ENCODE assay signal across 37 cellular contexts in genomic region chrX:68627986-68628385, GRCh38.
"Had no signal": no experiment of that assay in that cellular context is flagged by ENCODE, and none has a peak within 500 bp of the region (broad histone marks: within the 10 kb centered on the region; RNA-seq: fewer than 3 reads in every experiment).

No MANE protein-coding gene starts in this region.

- FAIRE-seq: TTC549 had no signal

- H3K27me3 Mint-ChIP-seq: activated CD4-positive, alpha-beta memory T cell treated with anti-CD3 and anti-CD28 coated beads, Interleukin-2, amount 10 ng/mL, durations not matched to agents 7 days and 5 days; activated CD4-positive, alpha-beta T cell treated with anti-CD3 and anti-CD28 coated beads for 36 hours; activated CD4-positive, alpha-beta T cell treated with anti-CD3 and anti-CD28 coated beads, Interleukin-2, amount 10 ng/mL, durations not matched to agents 7 days and 5 days; activated CD8-positive, alpha-beta memory T cell treated with anti-CD3 and anti-CD28 coated beads, Interleukin-2, amount 10 ng/mL, durations not matched to agents 7 days and 5 days; activated naive CD4-positive, alpha-beta T cell treated with anti-CD3 and anti-CD28 coated beads, Interleukin-2, amount 10 ng/mL, durations not matched to agents 7 days and 5 days; activated naive CD4-positive, alpha-beta T cell treated with anti-CD3 and anti-CD28 coated beads, Interleukin-2, amount 50 U/mL, for 24 hours; activated naive CD8-positive, alpha-beta T cell; activated naive CD8-positive, alpha-beta T cell treated with anti-CD3 and anti-CD28 coated beads, Interleukin-2, amount 10 ng/mL, durations not matched to agents 7 days and 5 days had no signal

- H3K4me3 Mint-ChIP-seq: activated CD4-positive, alpha-beta memory T cell treated with anti-CD3 and anti-CD28 coated beads, Interleukin-2, amount 10 ng/mL, durations not matched to agents 7 days and 5 days; activated CD4-positive, alpha-beta T cell treated with anti-CD3 and anti-CD28 coated beads for 36 hours; activated CD4-positive, alpha-beta T cell treated with anti-CD3 and anti-CD28 coated beads, Interleukin-2, amount 10 ng/mL, durations not matched to agents 7 days and 5 days; activated CD8-positive, alpha-beta memory T cell treated with anti-CD3 and anti-CD28 coated beads, Interleukin-2, amount 10 ng/mL, durations not matched to agents 7 days and 5 days; activated CD8-positive, alpha-beta T cell treated with anti-CD3 and anti-CD28 coated beads, Interleukin-2, amount 10 ng/mL, durations not matched to agents 7 days and 5 days; activated naive CD4-positive, alpha-beta T cell treated with anti-CD3 and anti-CD28 coated beads, Interleukin-2, amount 10 ng/mL, durations not matched to agents 7 days and 5 days; activated naive CD4-positive, alpha-beta T cell treated with anti-CD3 and anti-CD28 coated beads, Interleukin-2, amount 50 U/mL, for 24 hours; activated naive CD8-positive, alpha-beta T cell; activated naive CD8-positive, alpha-beta T cell treated with anti-CD3 and anti-CD28 coated beads, Interleukin-2, amount 10 ng/mL, durations not matched to agents 7 days and 5 days; activated naive CD8-positive, alpha-beta T cell treated with anti-CD3 and anti-CD28 coated beads, Interleukin-2, amount 50 U/mL, for 24 hours; activated T-cell treated with anti-CD3 and anti-CD28 coated beads, Interleukin-2, amount 50 U/mL, for 24 hours; T-helper 1 cell treated with Interleukin-12 subunit alpha and Interleukin-12 subunit beta and Interleukin-4 antibody, amounts not matched to agents 30 μg/mL and 1 μg/mL, for 36 hours; T-helper 2 cell treated with Interferon-gamma antibody and Interleukin-4, amounts not matched to agents 5 μg/mL and 100 μg/mL, for 36 hours had no signal

- H3K4me1 ChIP-seq: ascending aorta, body of pancreas, breast epithelium had no signal

- H3K4me3 ChIP-seq: ascending aorta, body of pancreas, breast epithelium had no signal

- H3K27ac Mint-ChIP-seq: activated CD4-positive, alpha-beta memory T cell treated with anti-CD3 and anti-CD28 coated beads, Interleukin-2, amount 10 ng/mL, durations not matched to agents 7 days and 5 days; activated CD4-positive, alpha-beta T cell treated with anti-CD3 and anti-CD28 coated beads for 36 hours; activated CD4-positive, alpha-beta T cell treated with anti-CD3 and anti-CD28 coated beads, Interleukin-2, amount 10 ng/mL, durations not matched to agents 7 days and 5 days; activated CD8-positive, alpha-beta memory T cell treated with anti-CD3 and anti-CD28 coated beads, Interleukin-2, amount 10 ng/mL, durations not matched to agents 7 days and 5 days; activated CD8-positive, alpha-beta T cell treated with anti-CD3 and anti-CD28 coated beads, Interleukin-2, amount 10 ng/mL, durations not matched to agents 7 days and 5 days; activated naive CD4-positive, alpha-beta T cell treated with anti-CD3 and anti-CD28 coated beads, Interleukin-2, amount 10 ng/mL, durations not matched to agents 7 days and 5 days; activated naive CD4-positive, alpha-beta T cell treated with anti-CD3 and anti-CD28 coated beads, Interleukin-2, amount 50 U/mL, for 24 hours; activated naive CD8-positive, alpha-beta T cell; activated naive CD8-positive, alpha-beta T cell treated with anti-CD3 and anti-CD28 coated beads, Interleukin-2, amount 10 ng/mL, durations not matched to agents 7 days and 5 days; activated naive CD8-positive, alpha-beta T cell treated with anti-CD3 and anti-CD28 coated beads, Interleukin-2, amount 50 U/mL, for 24 hours; activated T-cell treated with anti-CD3 and anti-CD28 coated beads, Interleukin-2, amount 50 U/mL, for 24 hours; activated T-helper 2 cell treated with anti-CD3 and anti-CD28 coated beads, Interferon-gamma antibody, Interleukin-2, Interleukin-4, amounts not matched to agents 10 μg/mL and 5 μg/mL and 100 μg/mL, durations not matched to agents 14 hours and 24 hours and 36 hours; T-helper 1 cell treated with Interleukin-12 subunit alpha and Interleukin-12 subunit beta and Interleukin-4 antibody, amounts not matched to agents 30 μg/mL and 1 μg/mL, for 36 hours; T-helper 2 cell treated with Interferon-gamma antibody and Interleukin-4, amounts not matched to agents 5 μg/mL and 100 μg/mL, for 36 hours had no signal

- H3K4me1 Mint-ChIP-seq: activated CD4-positive, alpha-beta memory T cell treated with anti-CD3 and anti-CD28 coated beads, Interleukin-2, amount 10 ng/mL, durations not matched to agents 7 days and 5 days; activated CD4-positive, alpha-beta T cell treated with anti-CD3 and anti-CD28 coated beads for 36 hours; activated CD4-positive, alpha-beta T cell treated with anti-CD3 and anti-CD28 coated beads, Interleukin-2, amount 10 ng/mL, durations not matched to agents 7 days and 5 days; activated CD8-positive, alpha-beta memory T cell treated with anti-CD3 and anti-CD28 coated beads, Interleukin-2, amount 10 ng/mL, durations not matched to agents 7 days and 5 days; activated naive CD4-positive, alpha-beta T cell treated with anti-CD3 and anti-CD28 coated beads, Interleukin-2, amount 10 ng/mL, durations not matched to agents 7 days and 5 days; activated naive CD4-positive, alpha-beta T cell treated with anti-CD3 and anti-CD28 coated beads, Interleukin-2, amount 50 U/mL, for 24 hours; activated naive CD8-positive, alpha-beta T cell treated with anti-CD3 and anti-CD28 coated beads, Interleukin-2, amount 10 ng/mL, durations not matched to agents 7 days and 5 days; activated naive CD8-positive, alpha-beta T cell treated with anti-CD3 and anti-CD28 coated beads, Interleukin-2, amount 50 U/mL, for 24 hours had no signal

- ATAC-seq: activated CD4-positive, alpha-beta T cell treated with anti-CD3 and anti-CD28 coated beads for 36 hours; activated CD4-positive, CD25-positive, alpha-beta regulatory T cell treated with anti-CD3 and anti-CD28 coated beads, Interleukin-2, amount 50 U/mL, for 24 hours; activated CD8-positive, alpha-beta memory T cell treated with anti-CD3 and anti-CD28 coated beads, Interleukin-2, amount 10 ng/mL, durations not matched to agents 7 days and 5 days; activated CD8-positive, alpha-beta T cell treated with anti-CD3 and anti-CD28 coated beads, Interleukin-2, amount 10 ng/mL, durations not matched to agents 7 days and 5 days; activated naive CD8-positive, alpha-beta T cell treated with anti-CD3 and anti-CD28 coated beads, Interleukin-2, amount 50 U/mL, for 24 hours; body of pancreas had no signal

- H3K27ac ChIP-seq: ascending aorta, body of pancreas, brain microvascular endothelial cell, breast epithelium, VCaP had no signal

- DNase-seq: activated CD4-positive, alpha-beta memory T cell treated with anti-CD3 and anti-CD28 coated beads, Interleukin-2, amount 10 ng/mL, durations not matched to agents 7 days and 5 days; activated CD4-positive, alpha-beta T cell treated with anti-CD3 and anti-CD28 coated beads for 1 hour; activated CD4-positive, alpha-beta T cell treated with anti-CD3 and anti-CD28 coated beads for 36 hours; activated CD4-positive, alpha-beta T cell treated with anti-CD3 and anti-CD28 coated beads for 48 hours; activated CD4-positive, alpha-beta T cell treated with anti-CD3 and anti-CD28 coated beads, Interleukin-2, amount 10 ng/mL, durations not matched to agents 7 days and 5 days; activated CD4-positive, alpha-beta T cell treated with anti-CD3 and anti-CD28 coated beads, Interleukin-2, amount 50 U/mL, for 48 hours; activated CD4-positive, CD25-positive, alpha-beta regulatory T cell; activated CD8-positive, alpha-beta memory T cell treated with anti-CD3 and anti-CD28 coated beads for 24 hours; activated CD8-positive, alpha-beta memory T cell treated with anti-CD3 and anti-CD28 coated beads, Interleukin-2, amount 10 ng/mL, durations not matched to agents 7 days and 5 days; activated CD8-positive, alpha-beta memory T cell treated with anti-CD3 and anti-CD28 coated beads, Interleukin-2, amount 50 U/mL, for 48 hours; activated CD8-positive, alpha-beta T cell treated with anti-CD3 and anti-CD28 coated beads, Interleukin-2, amount 10 ng/mL, durations not matched to agents 7 days and 5 days; activated effector memory CD4-positive, alpha-beta T cell treated with Interleukin-2 at 50 U/mL for 16 hours; activated gamma-delta T cell; activated naive CD4-positive, alpha-beta T cell treated with anti-CD3 and anti-CD28 coated beads, Interleukin-2, amount 10 ng/mL, durations not matched to agents 7 days and 5 days; activated naive CD4-positive, alpha-beta T cell treated with Interleukin-2 at 50 U/mL for 16 hours; activated naive CD8-positive, alpha-beta T cell treated with anti-CD3 and anti-CD28 coated beads, Interleukin-2, amount 10 ng/mL, durations not matched to agents 7 days and 5 days; activated naive CD8-positive, alpha-beta T cell treated with anti-CD3 and anti-CD28 coated beads, Interleukin-2, amount 50 U/mL, for 24 hours; activated T-cell treated with anti-CD3 and anti-CD28 coated beads, Interleukin-2, amount 50 U/mL, for 24 hours; activated T-cell treated with anti-CD3 and anti-CD28 coated beads, Interleukin-2, amount 50 U/mL, for 48 hours; amygdala; anterior cingulate cortex; body of pancreas; brain microvascular endothelial cell; central memory CD4-positive, alpha-beta T cell; T-helper 1 cell; T-helper 2 cell; T-helper 9 cell had no signal

- H3K9me3 Mint-ChIP-seq: activated CD4-positive, alpha-beta memory T cell treated with anti-CD3 and anti-CD28 coated beads, Interleukin-2, amount 10 ng/mL, durations not matched to agents 7 days and 5 days; activated CD4-positive, alpha-beta T cell treated with anti-CD3 and anti-CD28 coated beads, Interleukin-2, amount 10 ng/mL, durations not matched to agents 7 days and 5 days; activated naive CD4-positive, alpha-beta T cell treated with anti-CD3 and anti-CD28 coated beads, Interleukin-2, amount 10 ng/mL, durations not matched to agents 7 days and 5 days; activated naive CD8-positive, alpha-beta T cell treated with anti-CD3 and anti-CD28 coated beads, Interleukin-2, amount 10 ng/mL, durations not matched to agents 7 days and 5 days; activated naive CD8-positive, alpha-beta T cell treated with anti-CD3 and anti-CD28 coated beads, Interleukin-2, amount 50 U/mL, for 24 hours; activated T-cell treated with anti-CD3 and anti-CD28 coated beads, Interleukin-2, amount 50 U/mL, for 24 hours; activated T-helper 2 cell treated with anti-CD3 and anti-CD28 coated beads, Interferon-gamma antibody, Interleukin-2, Interleukin-4, amounts not matched to agents 10 μg/mL and 5 μg/mL and 100 μg/mL, durations not matched to agents 14 hours and 24 hours and 36 hours; T-helper 1 cell treated with Interleukin-12 subunit alpha and Interleukin-12 subunit beta and Interleukin-4 antibody, amounts not matched to agents 30 μg/mL and 1 μg/mL, for 36 hours; T-helper 2 cell treated with Interferon-gamma antibody and Interleukin-4, amounts not matched to agents 5 μg/mL and 100 μg/mL, for 36 hours had no signal

- H3K9me3 ChIP-seq: ascending aorta, body of pancreas, breast epithelium had no signal

- H3K36me3 Mint-ChIP-seq: activated CD8-positive, alpha-beta memory T cell treated with anti-CD3 and anti-CD28 coated beads, Interleukin-2, amount 10 ng/mL, durations not matched to agents 7 days and 5 days; activated naive CD4-positive, alpha-beta T cell treated with anti-CD3 and anti-CD28 coated beads, Interleukin-2, amount 10 ng/mL, durations not matched to agents 7 days and 5 days; activated naive CD4-positive, alpha-beta T cell treated with anti-CD3 and anti-CD28 coated beads, Interleukin-2, amount 50 U/mL, for 24 hours; activated naive CD8-positive, alpha-beta T cell; activated naive CD8-positive, alpha-beta T cell treated with anti-CD3 and anti-CD28 coated beads, Interleukin-2, amount 10 ng/mL, durations not matched to agents 7 days and 5 days had no signal

- H3K27me3 ChIP-seq: ascending aorta, body of pancreas, brain microvascular endothelial cell had no signal

- H3K36me3 ChIP-seq: ascending aorta, brain microvascular endothelial cell, breast epithelium had no signal
